ENCODE assay signal across 11 cellular contexts in the genomic region with DNA sequence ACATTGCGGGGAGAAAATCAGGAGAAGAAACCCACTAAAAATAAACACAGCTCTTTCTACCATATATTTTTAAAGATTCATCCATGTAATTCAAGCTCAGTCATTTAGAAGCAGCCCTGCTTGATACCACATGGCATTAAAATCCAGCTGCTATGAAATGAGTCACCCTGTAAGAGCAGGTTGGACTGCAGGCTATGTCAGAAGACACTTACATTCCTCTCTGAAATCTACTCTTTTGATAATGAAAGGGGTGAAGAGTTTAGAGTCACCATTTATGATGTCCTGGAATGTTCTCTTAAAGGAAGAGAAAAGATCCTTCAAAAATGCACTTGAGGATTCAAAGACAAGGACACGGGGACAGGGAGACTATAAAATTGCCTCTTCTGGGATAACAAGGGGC.
DNase-seq lines count a peak whose midpoint lies in the region; ATAC-seq and TF ChIP-seq lines count a peak whose summit lies in the region.
"Had no signal": no experiment of that assay in that cellular context is flagged by ENCODE, and none has a peak within 500 bp of the region (broad histone marks: within the 10 kb centered on the region; RNA-seq: fewer than 3 reads in every experiment).

No MANE protein-coding gene starts in this region.

- H3K4me3 ChIP-seq in astrocyte of the spinal cord (ENCODE audit: low read depth, low read length) (no peak overlapping the region), subcutaneous abdominal adipose tissue (ENCODE audit: low read depth in 1 of 5, low read length in 5 of 5) (no peak overlapping the region), mucosa of descending colon (no peak overlapping the region)

- in situ Hi-C loops in astrocyte of the spinal cord (cut with HindIII; ENCODE audit: low sequenced_read_pairs) = no loop called here

- H3K9me3 Mint-ChIP-seq in Calu3 (ENCODE audit: low read depth, unreplicated experiment) = peaks cover 11% of the 10 kb centered on the region

- H3K27ac ChIP-seq in subcutaneous abdominal adipose tissue (ENCODE audit: low read depth, low read length) = peak overlapping the region; percentile 45

- intact Hi-C loops in left cardiac atrium (cut with DNase I) (no loop called here), mucosa of descending colon (cut with DNase I, micrococcal nuclease) (no loop called here), Calu3 (cut with micrococcal nuclease; ENCODE audit: unreplicated experiment) (no loop called here)

- no peak overlapping the region for H3K4me3 Mint-ChIP-seq in Calu3 (ENCODE audit: low read depth, unreplicated experiment)

- H3K27me3 ChIP-seq in subcutaneous abdominal adipose tissue (ENCODE audit: control insufficient read depth in 5 of 5, insufficient read depth in 4 of 5, low read length in 5 of 5) = no peaks in the 10 kb centered on the region

- no peak for TF ChIP-seq CTCF in astrocyte of the spinal cord (IDR thresholded peaks at IDR 0.05; ENCODE audit: low read depth, low read length)
- TF ChIP-seq CTCF in mucosa of descending colon (IDR thresholded peaks at IDR 0.05) = no peak
- no peak for TF ChIP-seq CTCF in Calu3 (IDR thresholded peaks at IDR 0.05; ENCODE audit: unreplicated experiment)

- H3K27me3 Mint-ChIP-seq in Calu3 (ENCODE audit: unreplicated experiment) = peaks cover 15% of the 10 kb centered on the region

- H3K36me3 ChIP-seq in subcutaneous abdominal adipose tissue (ENCODE audit: control insufficient read depth in 5 of 5, insufficient read depth in 5 of 5, low read length in 5 of 5) (no peaks in the 10 kb centered on the region), mucosa of descending colon (ENCODE audit: low read depth) (no peaks in the 10 kb centered on the region)

- H3K4me1 ChIP-seq in subcutaneous abdominal adipose tissue (ENCODE audit: control insufficient read depth in 5 of 5, insufficient read depth in 5 of 5, low read length in 5 of 5) = peaks cover 0 to 13% (median 10%) of the 10 kb centered on the region in 5 donors
- no peaks in the 10 kb centered on the region for H3K4me1 ChIP-seq in mucosa of descending colon (ENCODE audit: low read depth)

- H3K36me3 Mint-ChIP-seq in Calu3 (ENCODE audit: insufficient read depth, unreplicated experiment) = no peaks in the 10 kb centered on the region

- CTCF ChIA-PET in Calu3 (lab: Charles Lee) = no interaction called here

- H3K9me3 ChIP-seq in subcutaneous abdominal adipose tissue (ENCODE audit: control insufficient read depth in 5 of 5, low read length in 5 of 5) (peaks cover 0 to 10% (median 4%) of the 10 kb centered on the region in 5 donors), mucosa of descending colon (no peaks in the 10 kb centered on the region)

- DNase-seq in H4 (ENCODE audit: low spot score) = peak; percentile 73
- DNase-seq in astrocyte of the spinal cord (ENCODE audit: low read depth, low spot score) = peak; percentile 72
- no peak for DNase-seq in left cardiac atrium
- no peak for DNase-seq in mucosa of descending colon
- no peak for DNase-seq in Calu3
- DNase-seq: aorta, MV-4-11 had no signal

- no peaks in the 10 kb centered on the region for H3K4me1 Mint-ChIP-seq in Calu3 (ENCODE audit: low read depth, unreplicated experiment)

- no peak overlapping the region for H3K9ac ChIP-seq in subcutaneous abdominal adipose tissue (ENCODE audit: low read length in 5 of 5)

- no TSS peak for BruUV-seq in Calu3 (replicated peaks; lab: Mats Ljungman, UMichigan)

- ATAC-seq in left cardiac atrium (peak; percentile 45 to 75), GM21786 (IDR thresholded peaks at IDR 0.05; ENCODE audit: unreplicated experiment) (no peak), mucosa of descending colon (no peak), GM18870 (IDR thresholded peaks at IDR 0.05; ENCODE audit: unreplicated experiment) (no peak)

- H3K27ac Mint-ChIP-seq in Calu3 (ENCODE audit: unreplicated experiment) = no peak overlapping the region
- H3K27ac Mint-ChIP-seq: progenitor cell of endocrine pancreas had no signal

Comparison
In these comparisons a context has a peak if more than half of its experiments do, and no peak if none do; other contexts are left out.
1. DNase-seq: peak in H4 (single experiment) and astrocyte of the spinal cord (single experiment); none in left cardiac atrium (single experiment), mucosa of descending colon (0 of 3) and Calu3 (single experiment).
2. ATAC-seq: peak in left cardiac atrium (2 of 2); none in GM21786 (single experiment), mucosa of descending colon (single experiment) and GM18870 (single experiment).